Comparison of ENCODE assay signal across 8 cellular contexts in genomic region chr9:136881691-136882108, GRCh38. TPM values are rescaled to one million over a fixed set of nuclear protein-coding genes. Genes with fewer than 3 reads are reported as not detected.
DNase-seq lines count a peak whose midpoint lies in the region; ATAC-seq, FAIRE-seq and TF ChIP-seq lines count a peak whose summit lies in the region.

No MANE protein-coding gene starts in this region.

- H3K27ac ChIP-seq in A549 = peak overlapping the region; percentile 97 to 98

- peaks cover 43% of the 10 kb centered on the region for H3K4me1 ChIP-seq in A549

- FAIRE-seq in A549 (lab: Jason Lieb, UNC) (no peak), urothelium cell line (lab: Jason Lieb, UNC) (no peak)

- no peak for TF ChIP-seq EP300 in A549 (IDR thresholded peaks at IDR 0.05)

- no peaks in the 10 kb centered on the region for H3K9me3 ChIP-seq in A549

- POLR2A ChIA-PET in A549 (lab: Yijun Ruan, JAX) = interaction anchor here (1.0 to 6.8 kb wide), 7 partner anchors 9 to 34 kb away, joined by 3 to 108 read pairs (median 4); partner anchors contain the start of gene EDF1

- H3K4me3 ChIP-seq in A549 (no peak overlapping the region; the same call in 2 of the 3 replicates), fibroblast of pulmonary artery (replicated peaks; ENCODE audit: low read depth, low read length) (no peak overlapping the region)

- peak in 1 of 2 experiments; percentile 48 for DNase-seq in A549 (ENCODE audit: low read depth in 1 of 2, low spot score in 1 of 2)
- DNase-seq in activated CD4-positive, alpha-beta T cell treated with anti-CD3 and anti-CD28 coated beads for 24 hours (ENCODE audit: low read depth in 2 of 2) = peak; percentile 40 to 52
- peak; percentile 44 for DNase-seq in fibroblast of pulmonary artery (ENCODE audit: low read depth)
- DNase-seq in stimulated activated CD4-positive, alpha-beta T cell treated with anti-CD3 and anti-CD28 coated beads, TNF-alpha, amount 100 ng/mL, for 24 hours (ENCODE audit: low read depth in 3 of 3) = peak in 2 of 3 experiments; percentile 46 to 69
- no peak for DNase-seq in urothelium cell line (ENCODE audit: low spot score)

- WGBS in A549 (ENCODE audit: missing lambda C conversion rate) = 15% methylated on average over 9 of the region's 9 CpGs

- no peak for TF ChIP-seq POLR2A in A549 (IDR thresholded peaks at IDR 0.05; ENCODE audit: low read length)

- no peak for TF ChIP-seq CTCF in A549 (IDR thresholded peaks at IDR 0.05)
- TF ChIP-seq CTCF in fibroblast of pulmonary artery (IDR thresholded peaks at IDR 0.05; ENCODE audit: low read length, missing control alignments) = no peak

- CTCF ChIA-PET in A549 (lab: Yijun Ruan, JAX) = interaction anchor here (0.9 to 14.7 kb wide), 17 partner anchors 9 to 153 kb away, joined by 3 to 139 read pairs (median 7); partner anchors contain the start of gene AJM1

- H3K4me2 ChIP-seq in A549 = peak overlapping the region; percentile 77

- ATAC-seq in A549 (peak; percentile 7 to 16; a peak in 4 of 6 replicates), GM21576 (IDR thresholded peaks at IDR 0.05; ENCODE audit: unreplicated experiment) (peak; percentile 21), HG02884 (IDR thresholded peaks at IDR 0.05; ENCODE audit: unreplicated experiment) (no peak), GM18858 (IDR thresholded peaks at IDR 0.05; ENCODE audit: unreplicated experiment) (no peak)

- TF ChIP-seq RAD21 in A549 (conservative IDR thresholded peaks at IDR 0.05 in 1 of 2, IDR thresholded peaks at IDR 0.05 in 1 of 2) = no peak

TF ChIP-seq in A549, 52 proteins besides CTCF, POLR2A, EP300 and RAD21:
- TF ChIP-seq BHLHE40 (IDR thresholded peaks at IDR 0.05; ENCODE audit: low read depth, low read length) (no peak), HOXB5 (CRISPR knock-in tag; IDR thresholded peaks at IDR 0.05) (no peak), PHF8 (IDR thresholded peaks at IDR 0.05; ENCODE audit: borderline replicate concordance, low read depth) (no peak), FOSB (CRISPR knock-in tag; IDR thresholded peaks at IDR 0.05) (no peak), EHMT2 (IDR thresholded peaks at IDR 0.05; ENCODE audit: low read depth) (no peak), MYC (IDR thresholded peaks at IDR 0.05; ENCODE audit: borderline replicate concordance, low read length) (no peak), CHD2 (IDR thresholded peaks at IDR 0.05; ENCODE audit: low read length, partially characterized antibody) (no peak), ZFP36 (IDR thresholded peaks at IDR 0.05; ENCODE audit: borderline replicate concordance, partially characterized antibody) (no peak), MAX (IDR thresholded peaks at IDR 0.05) (no peak), RARB (CRISPR knock-in tag; IDR thresholded peaks at IDR 0.05) (no peak), SMC3 (IDR thresholded peaks at IDR 0.05) (no peak), NFE2L2 (conservative IDR thresholded peaks at IDR 0.05; ENCODE audit: low read length) (no peak), ATOH8 (CRISPR knock-in tag; IDR thresholded peaks at IDR 0.05; ENCODE audit: low read depth) (no peak), HMGXB4 (CRISPR knock-in tag; IDR thresholded peaks at IDR 0.05; ENCODE audit: borderline replicate concordance) (no peak), JUNB (IDR thresholded peaks at IDR 0.05) (no peak), HOXB13 (CRISPR knock-in tag; IDR thresholded peaks at IDR 0.05; ENCODE audit: low read depth) (no peak), HDAC2 (IDR thresholded peaks at IDR 0.05) (no peak), ZNF302 (CRISPR knock-in tag; IDR thresholded peaks at IDR 0.05) (no peak), CBX2 (IDR thresholded peaks at IDR 0.05; ENCODE audit: borderline replicate concordance, low read depth) (no peak)
- TF ChIP-seq, protein P1, sequence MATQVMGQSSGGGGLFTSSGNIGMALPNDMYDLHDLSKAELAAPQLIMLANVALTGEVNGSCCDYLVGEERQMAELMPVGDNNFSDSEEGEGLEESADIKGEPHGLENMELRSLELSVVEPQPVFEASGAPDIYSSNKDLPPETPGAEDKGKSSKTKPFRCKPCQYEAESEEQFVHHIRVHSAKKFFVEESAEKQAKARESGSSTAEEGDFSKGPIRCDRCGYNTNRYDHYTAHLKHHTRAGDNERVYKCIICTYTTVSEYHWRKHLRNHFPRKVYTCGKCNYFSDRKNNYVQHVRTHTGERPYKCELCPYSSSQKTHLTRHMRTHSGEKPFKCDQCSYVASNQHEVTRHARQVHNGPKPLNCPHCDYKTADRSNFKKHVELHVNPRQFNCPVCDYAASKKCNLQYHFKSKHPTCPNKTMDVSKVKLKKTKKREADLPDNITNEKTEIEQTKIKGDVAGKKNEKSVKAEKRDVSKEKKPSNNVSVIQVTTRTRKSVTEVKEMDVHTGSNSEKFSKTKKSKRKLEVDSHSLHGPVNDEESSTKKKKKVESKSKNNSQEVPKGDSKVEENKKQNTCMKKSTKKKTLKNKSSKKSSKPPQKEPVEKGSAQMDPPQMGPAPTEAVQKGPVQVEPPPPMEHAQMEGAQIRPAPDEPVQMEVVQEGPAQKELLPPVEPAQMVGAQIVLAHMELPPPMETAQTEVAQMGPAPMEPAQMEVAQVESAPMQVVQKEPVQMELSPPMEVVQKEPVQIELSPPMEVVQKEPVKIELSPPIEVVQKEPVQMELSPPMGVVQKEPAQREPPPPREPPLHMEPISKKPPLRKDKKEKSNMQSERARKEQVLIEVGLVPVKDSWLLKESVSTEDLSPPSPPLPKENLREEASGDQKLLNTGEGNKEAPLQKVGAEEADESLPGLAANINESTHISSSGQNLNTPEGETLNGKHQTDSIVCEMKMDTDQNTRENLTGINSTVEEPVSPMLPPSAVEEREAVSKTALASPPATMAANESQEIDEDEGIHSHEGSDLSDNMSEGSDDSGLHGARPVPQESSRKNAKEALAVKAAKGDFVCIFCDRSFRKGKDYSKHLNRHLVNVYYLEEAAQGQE (IDR thresholded peaks at IDR 0.05) = no peak

RNA-seq across cellular contexts. Expression of gene TRAF2, which starts 4.6 kb away (rescaled TPM):
- polyA plus RNA-seq in A549 (2011; rRNA removed) = 23.8 and 24.5 TPM in 2 replicates
- 76.3 and 84.0 TPM in 2 replicates for polyA plus RNA-seq in A549 (2012; cell fraction: cytosol; rRNA removed)
- 180 and 185 TPM in 2 replicates for polyA plus RNA-seq in A549 (2012; cell fraction: nucleus; rRNA removed)
- polyA plus RNA-seq in A549 (2017; fragmentation: RNase III; extraction: RNeasy Plus Mini Kit Qiagen cat#74134 plus additional on column Dnase treatment) = 36.4 to 49.4 TPM (median 39.5 TPM) in 3 replicates
- polyA minus RNA-seq in A549 (2011; rRNA and poly(A)+ RNA removed) = 32.0 and 36.0 TPM in 2 replicates

RNA-seq across cellular contexts. Expression of gene EDF1, which starts 15.6 kb away (rescaled TPM):
- 284 and 464 TPM in 2 replicates for polyA plus RNA-seq in A549 (2011; rRNA removed)
- polyA plus RNA-seq in A549 (2012; cell fraction: cytosol; rRNA removed) = 581 and 858 TPM in 2 replicates
- 426 and 433 TPM in 2 replicates for polyA plus RNA-seq in A549 (2012; cell fraction: nucleus; rRNA removed)
- polyA plus RNA-seq in A549 (2017; fragmentation: RNase III; extraction: RNeasy Plus Mini Kit Qiagen cat#74134 plus additional on column Dnase treatment) = 472 to 560 TPM (median 477 TPM) in 3 replicates
- 105 and 129 TPM in 2 replicates for polyA minus RNA-seq in A549 (2011; rRNA and poly(A)+ RNA removed)

RNA-seq across cellular contexts. Expression of gene MAMDC4, which starts 29.6 kb away (rescaled TPM):
- 1.3 and 1.5 TPM in 2 replicates for polyA plus RNA-seq in A549 (2011; rRNA removed)
- 4.3 and 6.0 TPM in 2 replicates for polyA plus RNA-seq in A549 (2012; cell fraction: cytosol; rRNA removed)
- 61.0 and 92.6 TPM in 2 replicates for polyA plus RNA-seq in A549 (2012; cell fraction: nucleus; rRNA removed)
- 7.3 to 9.1 TPM (median 7.6 TPM) in 3 replicates for polyA plus RNA-seq in A549 (2017; fragmentation: RNase III; extraction: RNeasy Plus Mini Kit Qiagen cat#74134 plus additional on column Dnase treatment)
- 0.50 and 0.68 TPM in 2 replicates for polyA minus RNA-seq in A549 (2011; rRNA and poly(A)+ RNA removed)

RNA-seq across cellular contexts. Expression of gene PHPT1, which starts 32.5 kb away (rescaled TPM):
- 104 and 123 TPM in 2 replicates for polyA plus RNA-seq in A549 (2011; rRNA removed)
- 510 and 515 TPM in 2 replicates for polyA plus RNA-seq in A549 (2012; cell fraction: cytosol; rRNA removed)
- polyA plus RNA-seq in A549 (2012; cell fraction: nucleus; rRNA removed) = 329 and 453 TPM in 2 replicates
- 234 to 261 TPM (median 239 TPM) in 3 replicates for polyA plus RNA-seq in A549 (2017; fragmentation: RNase III; extraction: RNeasy Plus Mini Kit Qiagen cat#74134 plus additional on column Dnase treatment)
- polyA minus RNA-seq in A549 (2011; rRNA and poly(A)+ RNA removed) = 34.7 and 36.2 TPM in 2 replicates

RNA-seq across cellular contexts. Expression of gene AJM1, which starts 39.4 kb away (rescaled TPM):
- 0.75 and 0.76 TPM in 2 replicates for polyA plus RNA-seq in A549 (2011; rRNA removed)
- 1.8 and 2.4 TPM in 2 replicates for polyA plus RNA-seq in A549 (2012; cell fraction: cytosol; rRNA removed)
- 7.0 and 10.6 TPM in 2 replicates for polyA plus RNA-seq in A549 (2012; cell fraction: nucleus; rRNA removed)
- polyA plus RNA-seq in A549 (2017; fragmentation: RNase III; extraction: RNeasy Plus Mini Kit Qiagen cat#74134 plus additional on column Dnase treatment) = 3.0 to 3.6 TPM (median 3.2 TPM) in 3 replicates
- 0.37 and 0.44 TPM in 2 replicates for polyA minus RNA-seq in A549 (2011; rRNA and poly(A)+ RNA removed)

Comparison
In these comparisons a context has a peak if more than half of its experiments do, and no peak if none do; other contexts are left out.
1. ATAC-seq: peak in A549 (2 of 2) and GM21576 (single experiment); none in HG02884 (single experiment) and GM18858 (single experiment).